Comparison of ENCODE assay signal across 8 cellular contexts in genomic region chr22:37804886-37805857, GRCh38. TPM values are rescaled to one million over a fixed set of nuclear protein-coding genes. Genes with fewer than 3 reads are reported as not detected.
DNase-seq lines count a peak whose midpoint lies in the region; ATAC-seq and FAIRE-seq lines count a peak whose summit lies in the region.

No MANE protein-coding gene starts in this region.

- H3K4me3 ChIP-seq in small intestine (ENCODE audit: low read depth in 1 of 2, low read length in 2 of 2) = peak overlapping the region; percentile 21 to 64

- no peaks in the 10 kb centered on the region for H3K27me3 ChIP-seq in small intestine (ENCODE audit: control insufficient read depth in 2 of 2, insufficient read depth in 2 of 2, low read length in 2 of 2)

- peak overlapping the region; percentile 78 to 82 for H3K27ac ChIP-seq in small intestine (ENCODE audit: low read depth in 1 of 2, low read length in 1 of 2)

- no peaks in the 10 kb centered on the region for H3K36me3 ChIP-seq in small intestine (ENCODE audit: control insufficient read depth in 2 of 2, insufficient read depth in 2 of 2, low read length in 2 of 2)

- DNase-seq in GDM1 (lab: John Stamatoyannopoulos, UW) = peak; percentile 84
- peak; percentile 70 for DNase-seq in NCI-H2029 (lab: John Stamatoyannopoulos, UW)
- DNase-seq in activated CD4-positive, alpha-beta T cell treated with anti-CD3 and anti-CD28 coated beads for 1 hour = peak; percentile 52
- DNase-seq in cerebellum (ENCODE audit: low spot score) = peak; percentile 91
- peak; percentile 96 for DNase-seq in islet precursor cell
- DNase-seq in small intestine = peak; percentile 83
- no peak for DNase-seq in NK-92 treated with Interleukin-12 subunit alpha and Interleukin-12 subunit beta, amount 100 ng/mL, for 24 hours (lab: John Stamatoyannopoulos, UW)

- WGBS in small intestine, 3 donors = 3 to 5% (median 3%) methylated on average over 73 to 90 of the region's 90 CpGs

- no peak for FAIRE-seq in small intestine (lab: Jason Lieb, UNC)

- H3K9me3 ChIP-seq in small intestine (ENCODE audit: control insufficient read depth, low read depth) = no peaks in the 10 kb centered on the region

- ATAC-seq in HG03469 (IDR thresholded peaks at IDR 0.05; ENCODE audit: unreplicated experiment) = no peak

- H3K4me1 ChIP-seq in small intestine (ENCODE audit: control insufficient read depth in 2 of 2, insufficient read depth in 1 of 2, low read depth in 1 of 2, low read length in 1 of 2) = peaks cover 3 to 5% of the 10 kb centered on the region in 2 donors

RNA-seq across cellular contexts. Expression of gene GCAT, which starts 2.6 kb away (rescaled TPM):
- 5.7 TPM for total RNA-seq in cerebellum
- polyA plus RNA-seq in small intestine = 10 to 100 TPM in 1 of 3 donors, 1 to 10 TPM in 2; 2.9 to 12.3 (median 6.8) TPM

RNA-seq across cellular contexts. Expression of gene GALR3, which starts 18.0 kb away (rescaled TPM):
- total RNA-seq in cerebellum = not detected
- not detected for polyA plus RNA-seq in small intestine

RNA-seq across cellular contexts. Expression of gene ANKRD54, which starts 39.0 kb away (rescaled TPM):
- total RNA-seq in cerebellum = 17.9 TPM
- polyA plus RNA-seq in small intestine = 10 to 100 TPM; 15.4 to 21.7 (median 19.6) TPM

RNA-seq across cellular contexts. Expression of gene EIF3L, which starts 44.0 kb away (rescaled TPM):
- total RNA-seq in cerebellum = 387 TPM
- 100 to 1,000 TPM; 176 to 381 (median 266) TPM for polyA plus RNA-seq in small intestine
